In the genomic region with DNA sequence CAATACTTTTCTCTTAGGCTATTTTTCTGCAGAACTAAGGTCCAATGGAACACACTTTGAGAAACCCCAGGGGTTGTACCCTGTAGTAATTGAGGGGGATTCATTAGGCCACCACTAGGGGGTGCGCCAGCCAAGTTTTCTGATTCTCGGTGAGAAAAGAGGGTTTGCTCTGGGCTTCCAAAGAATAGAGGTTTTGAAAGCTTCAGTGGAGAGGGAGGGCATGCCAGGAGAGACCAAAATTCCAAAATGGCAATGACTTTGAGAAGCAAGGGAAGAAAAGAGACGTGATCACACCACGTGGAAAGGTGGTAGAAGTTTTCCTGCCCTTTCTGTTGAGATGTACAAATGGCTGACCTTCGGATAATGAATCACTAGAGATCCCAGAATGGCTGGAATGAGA, we compare ENCODE assay signal across 8 cellular contexts.
DNase-seq lines count a peak whose midpoint lies in the region; ATAC-seq and TF ChIP-seq lines count a peak whose summit lies in the region.

No MANE protein-coding gene starts in this region.

- H3K4me3 Mint-ChIP-seq in CD4-positive, alpha-beta memory T cell = no peak overlapping the region
- H3K4me3 Mint-ChIP-seq in activated CD8-positive, alpha-beta T cell treated with anti-CD3 and anti-CD28 coated beads for 36 hours = no peak overlapping the region
- H3K4me3 Mint-ChIP-seq in nephron progenitor cell = no peak overlapping the region

- POLR2A ChIA-PET in CD4-positive, alpha-beta memory T cell (lab: Charles Lee; ENCODE audit: partially characterized antibody) = no interaction called here
- POLR2A ChIA-PET in activated CD8-positive, alpha-beta T cell treated with anti-CD3 and anti-CD28 coated beads for 36 hours (lab: Charles Lee) = no interaction called here

- no peak overlapping the region for H3K4me3 ChIP-seq in CD4-positive, alpha-beta memory T cell (ENCODE audit: low read length in 2 of 2)
- H3K4me3 ChIP-seq in esophagus muscularis mucosa (no peak overlapping the region), tibial nerve (no peak overlapping the region)

- no peak overlapping the region for H3K27ac ChIP-seq in CD4-positive, alpha-beta memory T cell (ENCODE audit: low read depth, low read length)
- H3K27ac ChIP-seq in esophagus muscularis mucosa (replicated peaks in 1 of 4) = no peak overlapping the region
- H3K27ac ChIP-seq in tibial nerve = no peak overlapping the region

- no peak for TF ChIP-seq EP300 in esophagus muscularis mucosa (IDR thresholded peaks at IDR 0.05)
- TF ChIP-seq EP300 in tibial nerve (IDR thresholded peaks at IDR 0.05) = no peak

- H3K36me3 ChIP-seq in CD4-positive, alpha-beta memory T cell (ENCODE audit: insufficient read depth, low read length) = no peaks in the 10 kb centered on the region
- no peaks in the 10 kb centered on the region for H3K36me3 ChIP-seq in esophagus muscularis mucosa
- H3K36me3 ChIP-seq in tibial nerve = peaks cover 0 to 2% (median 0%) of the 10 kb centered on the region in 3 donors

- no peaks in the 10 kb centered on the region for H3K27me3 ChIP-seq in CD4-positive, alpha-beta memory T cell (ENCODE audit: insufficient read depth, low read length)
- H3K27me3 ChIP-seq in esophagus muscularis mucosa = no peaks in the 10 kb centered on the region
- no peaks in the 10 kb centered on the region for H3K27me3 ChIP-seq in tibial nerve

- peak in 4 of 5 donors; percentile 13 to 29 (median 21) for DNase-seq in CD4-positive, alpha-beta memory T cell
- DNase-seq in GM19238 (ENCODE audit: insufficient read length, low spot score) (peak; percentile 55), NCI-H526 (lab: John Stamatoyannopoulos, UW) (peak; percentile 7 to 66), esophagus muscularis mucosa (ENCODE audit: extremely low spot score) (no peak), nephron progenitor cell (peak; percentile 91), tibial nerve (ENCODE audit: low spot score in 2 of 2) (peak in 1 of 2 donors; percentile 45)
- DNase-seq in activated CD8-positive, alpha-beta T cell treated with anti-CD3 and anti-CD28 coated beads for 36 hours = peak; percentile 70

- no peaks in the 10 kb centered on the region for H3K4me1 ChIP-seq in CD4-positive, alpha-beta memory T cell (ENCODE audit: insufficient read depth, low read length)
- H3K4me1 ChIP-seq in esophagus muscularis mucosa = no peaks in the 10 kb centered on the region
- H3K4me1 ChIP-seq in tibial nerve = no peaks in the 10 kb centered on the region

- no peaks in the 10 kb centered on the region for H3K9me3 Mint-ChIP-seq in CD4-positive, alpha-beta memory T cell
- no peaks in the 10 kb centered on the region for H3K9me3 Mint-ChIP-seq in activated CD8-positive, alpha-beta T cell treated with anti-CD3 and anti-CD28 coated beads for 36 hours
- peaks cover under 1% of the 10 kb centered on the region for H3K9me3 Mint-ChIP-seq in nephron progenitor cell

- CTCF ChIA-PET in CD4-positive, alpha-beta memory T cell (lab: Charles Lee; ENCODE audit: partially characterized antibody) = interaction anchor here (2.2 kb wide), 1 partner anchor 749 kb away, joined by 6 read pairs; no protein-coding TSS in a partner anchor
- CTCF ChIA-PET in activated CD8-positive, alpha-beta T cell treated with anti-CD3 and anti-CD28 coated beads for 36 hours (lab: Charles Lee) = interaction anchor here (0.8 to 1.7 kb wide), 2 partner anchors 9 to 887 kb away, joined by 3 to 4 read pairs; no protein-coding TSS in a partner anchor

- TF ChIP-seq CTCF in activated CD8-positive, alpha-beta T cell treated with anti-CD3 and anti-CD28 coated beads for 36 hours (IDR thresholded peaks at IDR 0.05) = peak; percentile 91
- peak; percentile 57 to 82 (median 67) for TF ChIP-seq CTCF in esophagus muscularis mucosa (IDR thresholded peaks at IDR 0.05)
- peak; percentile 97 for TF ChIP-seq CTCF in nephron progenitor cell (IDR thresholded peaks at IDR 0.05)
- TF ChIP-seq CTCF in tibial nerve (IDR thresholded peaks at IDR 0.05) = peak; percentile 56 to 67 (median 62)

- H3K9me3 ChIP-seq in CD4-positive, alpha-beta memory T cell (ENCODE audit: control insufficient read depth in 1 of 2, low read length in 2 of 2) = no peaks in the 10 kb centered on the region
- H3K9me3 ChIP-seq in esophagus muscularis mucosa = no peaks in the 10 kb centered on the region
- no peaks in the 10 kb centered on the region for H3K9me3 ChIP-seq in tibial nerve

- ATAC-seq in HG03378 (IDR thresholded peaks at IDR 0.05; ENCODE audit: unreplicated experiment) = peak; percentile 94
- peak; percentile 62 for ATAC-seq in activated CD8-positive, alpha-beta T cell treated with anti-CD3 and anti-CD28 coated beads for 36 hours

- H3K27ac Mint-ChIP-seq in CD4-positive, alpha-beta memory T cell = no peak overlapping the region
- no peak overlapping the region for H3K27ac Mint-ChIP-seq in activated CD8-positive, alpha-beta T cell treated with anti-CD3 and anti-CD28 coated beads for 36 hours
- H3K27ac Mint-ChIP-seq in nephron progenitor cell = no peak overlapping the region

- peaks cover 0 to 3% of the 10 kb centered on the region in 2 donors for H3K27me3 Mint-ChIP-seq in CD4-positive, alpha-beta memory T cell
- H3K27me3 Mint-ChIP-seq in activated CD8-positive, alpha-beta T cell treated with anti-CD3 and anti-CD28 coated beads for 36 hours = peaks cover 3% of the 10 kb centered on the region
- peaks cover 3% of the 10 kb centered on the region for H3K27me3 Mint-ChIP-seq in nephron progenitor cell (ENCODE audit: low read depth, poor library complexity)

- intact Hi-C loops in CD4-positive, alpha-beta memory T cell (cut with micrococcal nuclease) = no loop called here
- intact Hi-C loops in activated CD8-positive, alpha-beta T cell treated with anti-CD3 and anti-CD28 coated beads for 36 hours (cut with micrococcal nuclease) = no loop called here
- intact Hi-C loops in esophagus muscularis mucosa (cut with DNase I) = loop anchor here (5.0 kb wide), 1 partner anchor 748 kb away; no protein-coding TSS in a partner anchor

- no peaks in the 10 kb centered on the region for H3K36me3 Mint-ChIP-seq in CD4-positive, alpha-beta memory T cell
- no peaks in the 10 kb centered on the region for H3K36me3 Mint-ChIP-seq in activated CD8-positive, alpha-beta T cell treated with anti-CD3 and anti-CD28 coated beads for 36 hours (ENCODE audit: low read depth)
- peaks cover 5% of the 10 kb centered on the region for H3K36me3 Mint-ChIP-seq in nephron progenitor cell (ENCODE audit: low read depth)

- no peaks in the 10 kb centered on the region for H3K4me1 Mint-ChIP-seq in CD4-positive, alpha-beta memory T cell
- no peaks in the 10 kb centered on the region for H3K4me1 Mint-ChIP-seq in activated CD8-positive, alpha-beta T cell treated with anti-CD3 and anti-CD28 coated beads for 36 hours (ENCODE audit: low read depth)
- peaks cover 14% of the 10 kb centered on the region for H3K4me1 Mint-ChIP-seq in nephron progenitor cell

- TF ChIP-seq POLR2A in esophagus muscularis mucosa (IDR thresholded peaks at IDR 0.05; ENCODE audit: low read depth) (no peak), tibial nerve (IDR thresholded peaks at IDR 0.05) (no peak)

- 32% methylated on average over 5 of the region's 5 CpGs for WGBS in esophagus muscularis mucosa
- WGBS in tibial nerve, 2 donors = 33 to 40% methylated on average over 5 of the region's 5 CpGs
